ENCODE assay signal across 8 cellular contexts in the genomic region with DNA sequence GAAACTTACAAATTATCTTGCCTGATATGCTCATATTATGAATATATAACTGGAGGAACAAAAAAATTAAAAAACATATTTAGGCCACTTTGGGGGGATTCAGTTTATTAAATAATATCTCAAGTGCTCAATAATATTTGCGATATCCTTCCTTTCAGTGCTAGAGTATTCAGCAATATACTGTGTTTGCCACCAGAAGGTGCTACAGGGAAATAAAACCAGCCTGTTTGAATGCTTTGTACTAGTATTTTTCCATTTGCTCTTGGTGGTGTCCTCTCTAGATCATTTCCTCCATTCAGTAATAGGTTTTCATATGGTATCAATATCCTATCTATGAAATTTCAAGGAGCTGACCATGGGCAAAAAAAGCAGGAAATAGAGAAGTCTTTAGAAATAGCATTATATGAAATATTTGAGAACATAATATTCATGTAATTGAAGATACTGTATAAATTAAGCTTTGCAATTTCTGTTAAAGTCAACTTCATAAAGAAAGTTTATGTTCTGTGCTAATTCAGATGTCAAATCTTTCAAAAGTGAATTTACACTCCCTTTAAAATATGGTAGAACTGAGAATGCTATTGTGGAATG.
A peak's percentile ranks its signal among the peaks of the same experiment; 100 is the strongest.
DNase-seq lines count a peak whose midpoint lies in the region; ATAC-seq and TF ChIP-seq lines count a peak whose summit lies in the region.

No MANE protein-coding gene starts in this region.

- peak; percentile 67; the same call in 1 of the 2 replicates for TF ChIP-seq CTCF in Panc1 (IDR thresholded peaks at IDR 0.05)
- peak; percentile 82 for TF ChIP-seq CTCF in fibroblast of villous mesenchyme (IDR thresholded peaks at IDR 0.05; ENCODE audit: insufficient read depth, low read depth, low read length)
- no peak for TF ChIP-seq CTCF in coronary artery (IDR thresholded peaks at IDR 0.05)

- in situ Hi-C loops in Panc1 (cut with HindIII; ENCODE audit: low pct_unique_long_range_greater_than_20kb, low sequenced_read_pairs) = no loop called here

- CTCF ChIA-PET in Panc1 (lab: Charles Lee) = interaction anchor here (0.6 to 1.0 kb wide), 2 partner anchors 10 to 201 kb away, joined by 3 to 4 read pairs; no protein-coding TSS in a partner anchor

- H3K36me3 ChIP-seq in Panc1 (ENCODE audit: control insufficient read depth, insufficient read depth, low read length) = no peaks in the 10 kb centered on the region

- no peak overlapping the region for H3K4me3 ChIP-seq in Panc1 (ENCODE audit: low read depth in 2 of 2, low read length in 2 of 2)
- no peak overlapping the region for H3K4me3 ChIP-seq in fibroblast of villous mesenchyme (ENCODE audit: low read depth, low read length)
- H3K4me3 ChIP-seq in coronary artery = no peak overlapping the region

- DNase-seq in Right ventricle myocardium inferior (ENCODE audit: missing footprints) (no peak), cardiac septum (ENCODE audit: low spot score) (no peak), Kasumi-1 (lab: John Stamatoyannopoulos, UW) (peak; percentile 63 to 84), Panc1 (ENCODE audit: low read depth, low spot score) (peak; percentile 12), fibroblast of villous mesenchyme (ENCODE audit: low read depth) (peak; percentile 71), renal cortical epithelial cell (ENCODE audit: low read depth) (peak; percentile 63), coronary artery (ENCODE audit: low spot score) (no peak)
- no peak for DNase-seq in stimulated activated naive CD4-positive, alpha-beta T cell treated with Interleukin-2 at 50 U/mL for 16 hours (lab: John Stamatoyannopoulos, UW)

- H3K4me1 ChIP-seq in Panc1 (ENCODE audit: control insufficient read depth, insufficient read depth, low read length) = no peaks in the 10 kb centered on the region

- H3K27me3 ChIP-seq in Panc1 (ENCODE audit: control insufficient read depth, insufficient read depth, low read length) = no peaks in the 10 kb centered on the region

- H3K27ac ChIP-seq in Panc1 (ENCODE audit: low read length) (no peak overlapping the region), coronary artery (no peak overlapping the region)

- BruUV-seq in Panc1 (replicated peaks; lab: Mats Ljungman, UMichigan) = no TSS peak

- POLR2A ChIA-PET in Panc1 (lab: Charles Lee) = no interaction called here

- H3K9me3 ChIP-seq in Panc1 (ENCODE audit: control insufficient read depth, insufficient read depth, low read depth, low read length) = no peaks in the 10 kb centered on the region

- intact Hi-C loops in Right ventricle myocardium inferior (cut with DNase I) = no loop called here
- intact Hi-C loops in cardiac septum (cut with DNase I) = loop anchor here (2.0 kb wide), 1 partner anchor 200 kb away; no protein-coding TSS in a partner anchor
- intact Hi-C loops in Panc1 (cut with micrococcal nuclease; ENCODE audit: unreplicated experiment) = loop anchor here (1.0 kb wide), 1 partner anchor 201 kb away; no protein-coding TSS in a partner anchor

- ATAC-seq in Right ventricle myocardium inferior (peak; percentile 77), Panc1 (no peak)

Comparison
In these comparisons a context has a peak if more than half of its experiments do, and no peak if none do; other contexts are left out.
1. DNase-seq: peak in Kasumi-1 (2 of 2), Panc1 (single experiment), fibroblast of villous mesenchyme (single experiment) and renal cortical epithelial cell (single experiment); none in Right ventricle myocardium inferior (single experiment), cardiac septum (single experiment), stimulated activated naive CD4-positive, alpha-beta T cell treated with Interleukin-2 at 50 U/mL for 16 hours (single experiment) and coronary artery (single experiment).